In genomic region chr17:18953231-18953728, GRCh38 we compare ENCODE assay signal across 28 cellular contexts. TPM values are rescaled to one million over a fixed set of nuclear protein-coding genes. Genes with fewer than 3 reads are reported as not detected.
"Had no signal": no experiment of that assay in that cellular context is flagged by ENCODE, and none has a peak within 500 bp of the region (broad histone marks: within the 10 kb centered on the region; RNA-seq: fewer than 3 reads in every experiment).

No MANE protein-coding gene starts in this region.

- H3K36me3 Mint-ChIP-seq: mesothelial cell of epicardium, natural killer cell had no signal

- H3K27me3 ChIP-seq: heart left ventricle, pancreas had no signal

- H3K9me3 ChIP-seq: heart left ventricle, pancreas, psoas muscle, stomach, thoracic aorta had no signal

- H3K27ac Mint-ChIP-seq: endodermal cell, mesothelial cell of epicardium, natural killer cell had no signal

- H3K9me3 Mint-ChIP-seq: endodermal cell, mesothelial cell of epicardium, natural killer cell, neural crest cell had no signal

- H3K4me3 Mint-ChIP-seq: endodermal cell, mesothelial cell of epicardium, natural killer cell, neural crest cell had no signal

- H3K27ac ChIP-seq: coronary artery, heart left ventricle, pancreas, psoas muscle, stomach, thoracic aorta had no signal

- H3K4me1 Mint-ChIP-seq: mesothelial cell of epicardium, neural crest cell had no signal

- H3K4me3 ChIP-seq: coronary artery, heart left ventricle, pancreas, psoas muscle, stomach, thoracic aorta had no signal

- H3K4me1 ChIP-seq: psoas muscle had no signal

- DNase-seq: effector CD4-positive, alpha-beta T cell; foreskin melanocyte; heart left ventricle; hippocampal formation; kidney glomerular epithelial cell; natural killer cell; occipital lobe; pancreas; psoas muscle; retina; stimulated activated CD4-positive, alpha-beta T cell treated with anti-CD3 and anti-CD28 coated beads, Interleukin-2, amount 100 ng/mL, for 24 hours; stimulated activated CD4-positive, alpha-beta T cell treated with anti-CD3 and anti-CD28 coated beads, Interleukin-4, amount 100 ng/mL, for 4 hours; stimulated activated naive CD4-positive, alpha-beta T cell; stomach; substantia nigra; trophoblast cell had no signal

- ATAC-seq: heart left ventricle, left lobe of liver, natural killer cell, pancreas, psoas muscle, sciatic nerve had no signal

- H3K36me3 ChIP-seq: heart left ventricle, pancreas, stomach, thoracic aorta had no signal

RNA-seq across cellular contexts. Expression of gene SLC5A10, which starts 1.3 kb away (rescaled TPM):
- total RNA-seq: dermis microvascular lymphatic vessel endothelial cell, endothelial cell of umbilical vein, left lobe of liver, mucosa of gallbladder, myocyte, neural crest cell, occipital lobe, pancreas, psoas muscle, sciatic nerve, skeletal muscle tissue, stomach, thoracic aorta had no signal
